ENCODE assay signal across 8 cellular contexts in the genomic region with DNA sequence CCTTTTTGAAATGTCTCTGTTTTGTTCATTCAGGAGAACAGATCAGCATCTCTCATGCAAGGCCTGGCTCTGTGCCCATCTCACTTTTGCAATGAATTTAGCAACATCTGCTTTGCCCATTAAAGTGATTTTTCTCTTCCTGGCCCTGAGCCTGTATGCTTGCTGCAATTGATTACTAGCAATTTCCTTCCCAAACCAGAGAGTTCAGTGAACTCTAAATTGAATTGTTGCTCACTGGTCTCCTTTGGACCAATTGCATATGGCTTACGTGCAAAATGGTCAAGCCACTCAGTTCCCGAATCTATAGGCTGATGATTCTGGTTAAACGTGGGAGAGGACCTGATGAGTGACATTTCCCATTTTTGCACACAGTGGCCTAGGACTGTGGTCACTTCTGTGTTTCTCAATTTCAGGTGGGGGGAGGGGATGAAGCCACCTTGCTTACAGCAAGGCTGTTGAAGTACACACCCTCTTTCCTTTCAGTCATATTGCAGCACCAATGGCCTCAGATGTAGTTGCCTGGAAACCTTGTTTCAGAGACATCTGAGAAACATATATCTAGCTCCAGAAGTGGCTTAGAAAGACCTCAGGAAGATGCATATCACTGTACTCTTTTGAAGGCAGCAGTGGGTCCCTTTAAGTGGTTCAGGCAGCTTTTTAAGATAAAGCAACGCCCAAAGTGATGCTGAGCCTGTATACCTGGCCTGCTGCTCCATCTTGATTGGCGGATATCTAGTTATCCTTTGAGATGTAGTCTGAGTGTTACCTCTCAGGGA.
DNase-seq lines count a peak whose midpoint lies in the region; ATAC-seq, FAIRE-seq and TF ChIP-seq lines count a peak whose summit lies in the region.

No MANE protein-coding gene starts in this region.

- peak; percentile 95 for FAIRE-seq in GM12892 (lab: Jason Lieb, UNC)

- peak; percentile 54 for TF ChIP-seq POLR2A in GM12892 (IDR thresholded peaks at IDR 0.05; ENCODE audit: low read depth, low read length)

- peak overlapping the region; percentile 3 for H3K9ac ChIP-seq in mesenchymal stem cell (ENCODE audit: low read length)

- H3K4me1 ChIP-seq in mesenchymal stem cell (ENCODE audit: control insufficient read depth, insufficient read depth, low read depth, low read length): peaks cover 2% of the 10 kb centered on the region

- peak overlapping the region; percentile 41 to 80 for H2BK12ac ChIP-seq in mesenchymal stem cell (ENCODE audit: low read length in 2 of 2)

- no peak overlapping the region for H3K4me2 ChIP-seq in mesenchymal stem cell (ENCODE audit: low read length, poor library complexity, severe bottlenecking)

- H2BK15ac ChIP-seq in mesenchymal stem cell (ENCODE audit: low read depth, poor library complexity, severe bottlenecking): peak overlapping the region; percentile 50

- H3K27ac ChIP-seq in mesenchymal stem cell (ENCODE audit: low read length, poor library complexity, severe bottlenecking): no peak overlapping the region

- no peaks in the 10 kb centered on the region for H3K79me1 ChIP-seq in mesenchymal stem cell (replicated peaks; ENCODE audit: low read length, poor library complexity, severe bottlenecking)

- no peak overlapping the region for H2AK5ac ChIP-seq in mesenchymal stem cell (ENCODE audit: low read length, severe bottlenecking)

- H4K91ac ChIP-seq in mesenchymal stem cell (ENCODE audit: low read length): peak overlapping the region; percentile 57

- DNase-seq in GM12892 (ENCODE audit: insufficient read length) (no peak), mesenchymal stem cell (peak; percentile 72), kidney tubule cell (ENCODE audit: low spot score) (no peak), H7 (no peak), hepatic stellate cell (ENCODE audit: low spot score) (no peak)
- peak; percentile 98 for DNase-seq in Jurkat, Clone E6-1 (ENCODE audit: low read depth, low spot score)

- no peaks in the 10 kb centered on the region for H3K27me3 ChIP-seq in mesenchymal stem cell (ENCODE audit: control insufficient read depth in 1 of 2, insufficient read depth in 1 of 2, low read length in 2 of 2)
- H3K27me3 ChIP-seq in H7 (ENCODE audit: control insufficient read depth, insufficient read depth, low read length): no peaks in the 10 kb centered on the region

- peak overlapping the region; percentile 66 for H2BK120ac ChIP-seq in mesenchymal stem cell (ENCODE audit: low read depth, low read length)

- H2BK5ac ChIP-seq in mesenchymal stem cell (ENCODE audit: low read depth, low read length, poor library complexity, severe bottlenecking): no peak overlapping the region

- ATAC-seq in GM21515 (IDR thresholded peaks at IDR 0.05; ENCODE audit: unreplicated experiment): peak; percentile 61
- peak; percentile 71 for ATAC-seq in activated T-helper 17 cell treated with anti-CD3 and anti-CD28 coated beads, Interleukin-2, amount 50 U/mL, for 72 hours (replicated peaks)

- peaks cover 51% of the 10 kb centered on the region for H3K4me1 Mint-ChIP-seq in activated T-helper 17 cell treated with anti-CD3 and anti-CD28 coated beads, Interleukin-2, amount 50 U/mL, for 72 hours

- no peak overlapping the region for H3K4me3 ChIP-seq in Jurkat, Clone E6-1 (ENCODE audit: low read length)
- H3K4me3 ChIP-seq in mesenchymal stem cell (ENCODE audit: insufficient read depth in 1 of 2, low read depth in 1 of 2, low read length in 2 of 2): no peak overlapping the region
- H3K4me3 ChIP-seq in H7 (ENCODE audit: insufficient read depth, low read depth, low read length): no peak overlapping the region

- H3K4ac ChIP-seq in mesenchymal stem cell (ENCODE audit: low read depth in 1 of 2, low read length in 2 of 2): peak overlapping the region; percentile 6 to 19

- peak overlapping the region; percentile 64 to 86 for H3K18ac ChIP-seq in mesenchymal stem cell (ENCODE audit: low read depth in 1 of 2, low read length in 2 of 2)

- peak overlapping the region; percentile 59 for H3K4me3 Mint-ChIP-seq in activated T-helper 17 cell treated with anti-CD3 and anti-CD28 coated beads, Interleukin-2, amount 50 U/mL, for 72 hours

- no peak overlapping the region for H3K23ac ChIP-seq in mesenchymal stem cell (ENCODE audit: low read length in 2 of 2)

- H3K36me3 ChIP-seq in mesenchymal stem cell (ENCODE audit: control insufficient read depth in 1 of 2, insufficient read depth in 2 of 2, low read depth in 1 of 2, low read length in 2 of 2) (no peaks in the 10 kb centered on the region), H7 (replicated peaks; ENCODE audit: control insufficient read depth, insufficient read depth, low read length) (no peaks in the 10 kb centered on the region)

- H3K27me3 Mint-ChIP-seq in activated T-helper 17 cell treated with anti-CD3 and anti-CD28 coated beads, Interleukin-2, amount 50 U/mL, for 72 hours: no peaks in the 10 kb centered on the region

- H3K9me3 ChIP-seq in mesenchymal stem cell (ENCODE audit: control insufficient read depth, low read length): no peaks in the 10 kb centered on the region

- no peaks in the 10 kb centered on the region for H3K36me3 Mint-ChIP-seq in activated T-helper 17 cell treated with anti-CD3 and anti-CD28 coated beads, Interleukin-2, amount 50 U/mL, for 72 hours (ENCODE audit: low read depth)

- 84% methylated on average over 5 of the region's 5 CpGs for WGBS in mesenchymal stem cell

- H4K8ac ChIP-seq in mesenchymal stem cell (ENCODE audit: low read length): peak overlapping the region; percentile 15

- H2AFZ ChIP-seq in mesenchymal stem cell (ENCODE audit: low read depth, low read length): no peak overlapping the region

- H3K9me3 Mint-ChIP-seq in activated T-helper 17 cell treated with anti-CD3 and anti-CD28 coated beads, Interleukin-2, amount 50 U/mL, for 72 hours: peaks cover 6% of the 10 kb centered on the region

- H3K14ac ChIP-seq in mesenchymal stem cell (ENCODE audit: low read length in 2 of 2): peak overlapping the region in 1 of 2 experiments; percentile 67

- H3K27ac Mint-ChIP-seq in activated T-helper 17 cell treated with anti-CD3 and anti-CD28 coated beads, Interleukin-2, amount 50 U/mL, for 72 hours: peak overlapping the region; percentile 86

Comparison
In these comparisons a context has a peak if more than half of its experiments do, and no peak if none do; other contexts are left out.
1. DNase-seq: peak in Jurkat, Clone E6-1 (single experiment) and mesenchymal stem cell (single experiment); none in GM12892 (single experiment), kidney tubule cell (single experiment), H7 (single experiment) and hepatic stellate cell (single experiment).